In the genomic region with DNA sequence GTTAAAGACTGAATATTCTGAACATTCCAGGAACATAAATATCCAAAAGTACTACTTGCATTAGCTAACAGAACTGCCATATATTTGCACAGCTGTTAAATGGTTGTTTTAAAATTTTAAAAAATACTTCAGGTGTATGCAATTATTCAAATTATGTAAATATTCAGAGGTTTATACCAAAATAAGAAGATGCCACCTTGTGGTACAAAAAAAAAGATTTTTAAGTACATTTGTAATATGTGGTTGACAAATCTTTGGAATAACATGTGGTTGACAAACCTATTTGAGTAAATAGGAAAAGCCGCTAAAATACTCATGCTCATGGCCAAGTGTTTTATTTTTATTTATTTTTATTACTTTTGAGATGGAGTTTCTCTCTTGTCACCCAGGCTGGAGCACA, we compare ENCODE assay signal across 16 cellular contexts.
DNase-seq lines count a peak whose midpoint lies in the region; ATAC-seq, FAIRE-seq and TF ChIP-seq lines count a peak whose summit lies in the region.
"Had no signal": no experiment of that assay in that cellular context is flagged by ENCODE, and none has a peak within 500 bp of the region (broad histone marks: within the 10 kb centered on the region; RNA-seq: fewer than 3 reads in every experiment).

No MANE protein-coding gene starts in this region.

- no peak for TF ChIP-seq EP300 in A549 (IDR thresholded peaks at IDR 0.05)

- no peak for DNase-seq in A549 (ENCODE audit: low read depth in 1 of 2, low spot score in 1 of 2)
- peak; percentile 5 to 19 for DNase-seq in Kasumi-1 (lab: John Stamatoyannopoulos, UW)
- DNase-seq in PC-3: peak; percentile 58
- DNase-seq in fibroblast of lung (ENCODE audit: low read depth in 2 of 2): peak; percentile 4 to 26
- DNase-seq in esophagus squamous epithelium (lab: John Stamatoyannopoulos, UW): no peak
- no peak for DNase-seq in RPMI8226
- DNase-seq in right lobe of liver: no peak
- DNase-seq: activated B cell treated with CpG ODN at 0.5 μM for 24 hours; activated naive CD4-positive, alpha-beta T cell treated with Interleukin-2 at 50 U/mL for 16 hours; DND-41; effector memory CD4-positive, alpha-beta T cell; head of caudate nucleus; NCI-H187; pancreas had no signal

- ATAC-seq in A549 (no peak), PC-3 (peak; percentile 40; the same call in 1 of the 2 replicates), right lobe of liver (no peak), GM21390 (IDR thresholded peaks at IDR 0.05; ENCODE audit: unreplicated experiment) (no peak)
- ATAC-seq: K562, pancreas had no signal

- no TSS peak for BruUV-seq in PC-3 (replicated peaks; lab: Mats Ljungman, UMichigan)

- no peak overlapping the region for H3K4me2 ChIP-seq in A549
- no peak overlapping the region for H3K4me2 ChIP-seq in PC-3 (ENCODE audit: low read length)
- no peak overlapping the region for H3K4me2 ChIP-seq in fibroblast of lung (ENCODE audit: extremely low read depth, insufficient read depth, low read length)

- H3K27me3 ChIP-seq in PC-3 (ENCODE audit: low read length) (no peaks in the 10 kb centered on the region), fibroblast of lung (ENCODE audit: control insufficient read depth, insufficient read depth, low read length) (no peaks in the 10 kb centered on the region), esophagus squamous epithelium (no peaks in the 10 kb centered on the region), right lobe of liver (no peaks in the 10 kb centered on the region)
- H3K27me3 ChIP-seq: pancreas had no signal

- peak; percentile 38 to 54; a peak in 4 of 5 replicates for TF ChIP-seq RAD21 in A549 (conservative IDR thresholded peaks at IDR 0.05 in 1 of 2, IDR thresholded peaks at IDR 0.05 in 1 of 2)

- H3K9me2 ChIP-seq in PC-3 (replicated peaks; ENCODE audit: low read length): no peaks in the 10 kb centered on the region

- CTCF ChIA-PET in A549 (lab: Yijun Ruan, JAX) (interaction anchor here (0.7 to 1.8 kb wide), 9 partner anchors 16 to 775 kb away, joined by 3 to 19 read pairs (median 5); no protein-coding TSS in a partner anchor), PC-3 (lab: Charles Lee) (interaction anchor here (0.5 to 1.1 kb wide), 6 partner anchors 72 to 921 kb away, joined by 3 to 28 read pairs (median 3); no protein-coding TSS in a partner anchor)

- H3K4me1 ChIP-seq in A549 (no peaks in the 10 kb centered on the region), PC-3 (ENCODE audit: insufficient read depth, low read length) (no peaks in the 10 kb centered on the region), fibroblast of lung (ENCODE audit: control insufficient read depth, extremely low read depth, insufficient read depth, low read length) (no peaks in the 10 kb centered on the region), esophagus squamous epithelium (no peaks in the 10 kb centered on the region), right lobe of liver (no peaks in the 10 kb centered on the region)
- H3K4me1 ChIP-seq: pancreas had no signal

- TF ChIP-seq POLR2A in A549 (IDR thresholded peaks at IDR 0.05; ENCODE audit: low read length) (no peak), esophagus squamous epithelium (IDR thresholded peaks at IDR 0.05) (no peak), right lobe of liver (IDR thresholded peaks at IDR 0.05) (no peak)

- H3K36me3 ChIP-seq in PC-3 (ENCODE audit: low read depth, low read length) (no peaks in the 10 kb centered on the region), fibroblast of lung (ENCODE audit: control insufficient read depth, insufficient read depth, low read length) (no peaks in the 10 kb centered on the region), esophagus squamous epithelium (no peaks in the 10 kb centered on the region), right lobe of liver (no peaks in the 10 kb centered on the region)
- H3K36me3 ChIP-seq: pancreas had no signal

- intact Hi-C loops in PC-3 (cut with micrococcal nuclease) (loop anchor here (1.0 to 5.0 kb wide), 5 partner anchors 49 to 774 kb away; no protein-coding TSS in a partner anchor), esophagus squamous epithelium (cut with DNase I) (no loop called here), right lobe of liver (cut with DNase I) (no loop called here)

- H3K4me3 ChIP-seq in A549: no peak overlapping the region
- H3K4me3 ChIP-seq in PC-3 (ENCODE audit: low read length): no peak overlapping the region
- no peak overlapping the region for H3K4me3 ChIP-seq in fibroblast of lung (replicated peaks in 1 of 4; ENCODE audit: control extremely low read depth in 1 of 4, insufficient read depth in 1 of 4, low read depth in 3 of 4, low read length in 4 of 4)
- H3K4me3 ChIP-seq in esophagus squamous epithelium: no peak overlapping the region
- no peak overlapping the region for H3K4me3 ChIP-seq in right lobe of liver
- H3K4me3 ChIP-seq: K562, pancreas had no signal

- H3F3A ChIP-seq in PC-3 (ENCODE audit: low read length, unreplicated experiment): no peaks in the 10 kb centered on the region

- H3K27ac ChIP-seq in A549: no peak overlapping the region
- no peak overlapping the region for H3K27ac ChIP-seq in PC-3 (ENCODE audit: low read length)
- no peak overlapping the region for H3K27ac ChIP-seq in fibroblast of lung (ENCODE audit: insufficient read depth, low read length)
- H3K27ac ChIP-seq in esophagus squamous epithelium: no peak overlapping the region
- no peak overlapping the region for H3K27ac ChIP-seq in right lobe of liver
- H3K27ac ChIP-seq: pancreas had no signal

- H3K9me3 ChIP-seq in A549 (no peaks in the 10 kb centered on the region), PC-3 (ENCODE audit: low read length) (no peaks in the 10 kb centered on the region), fibroblast of lung (ENCODE audit: control insufficient read depth, insufficient read depth, low read depth, low read length) (no peaks in the 10 kb centered on the region), esophagus squamous epithelium (no peaks in the 10 kb centered on the region), right lobe of liver (no peaks in the 10 kb centered on the region)
- H3K9me3 ChIP-seq: pancreas had no signal

- TF ChIP-seq CTCF in A549 (IDR thresholded peaks at IDR 0.05) (peak; percentile 45), PC-3 (conservative IDR thresholded peaks at IDR 0.05; ENCODE audit: low read depth, low read length) (peak; percentile 69), fibroblast of lung (conservative IDR thresholded peaks at IDR 0.05 in 1 of 2, IDR thresholded peaks at IDR 0.05 in 1 of 2; ENCODE audit: low read depth in 1 of 2, low read length in 2 of 2) (no peak), esophagus squamous epithelium (IDR thresholded peaks at IDR 0.05) (no peak), right lobe of liver (IDR thresholded peaks at IDR 0.05) (peak in 1 of 4 donors; percentile 9)

- H4K20me1 ChIP-seq in PC-3 (ENCODE audit: low read length): no peaks in the 10 kb centered on the region
- H4K20me1 ChIP-seq in fibroblast of lung (ENCODE audit: control insufficient read depth, extremely low read depth, insufficient read depth, low read length): no peaks in the 10 kb centered on the region

- 10% methylated on average over 1 of the region's 1 CpG for WGBS in A549 (ENCODE audit: missing lambda C conversion rate)
- 83 to 89% methylated on average over 1 of the region's 1 CpG for WGBS in esophagus squamous epithelium, 2 donors
- 53% methylated on average over 1 of the region's 1 CpG for WGBS in right lobe of liver (ENCODE audit: insufficient coverage, low coverage, low lambda C conversion rate, missing lambda C conversion rate)

- POLR2A ChIA-PET in A549 (lab: Yijun Ruan, JAX) (no interaction called here), PC-3 (lab: Charles Lee; ENCODE audit: unreplicated experiment) (no interaction called here)

- no peaks in the 10 kb centered on the region for H3K79me2 ChIP-seq in PC-3 (ENCODE audit: low read length)
- H3K79me2 ChIP-seq in fibroblast of lung (ENCODE audit: control insufficient read depth, insufficient read depth, low read length): no peaks in the 10 kb centered on the region

- H3K9ac ChIP-seq in PC-3 (ENCODE audit: low read length) (no peak overlapping the region), fibroblast of lung (ENCODE audit: insufficient read depth, low read length) (no peak overlapping the region)

- H2AFZ ChIP-seq in PC-3 (ENCODE audit: low read length) (no peak overlapping the region), fibroblast of lung (ENCODE audit: low read length) (no peak overlapping the region)

- FAIRE-seq in A549 (lab: Jason Lieb, UNC): no peak
- FAIRE-seq: K562, pancreas had no signal

TF ChIP-seq in A549, 52 proteins besides CTCF, POLR2A, EP300 and RAD21:
- no peak for TF ChIP-seq HDAC2 (IDR thresholded peaks at IDR 0.05)
- peak; percentile 66; the same call in 2 of the 3 replicates for TF ChIP-seq SMC3 (IDR thresholded peaks at IDR 0.05)

Comparison
In these comparisons a context has a peak if more than half of its experiments do, and no peak if none do; other contexts are left out.
1. DNase-seq: peak in Kasumi-1 (2 of 2), PC-3 (single experiment) and fibroblast of lung (2 of 2); none in A549 (0 of 2), esophagus squamous epithelium (single experiment), RPMI8226 (single experiment) and right lobe of liver (0 of 3).
2. CTCF ChIP-seq: peak in A549 (single experiment) and PC-3 (single experiment); none in fibroblast of lung (0 of 2) and esophagus squamous epithelium (0 of 6).